Comparison of ENCODE assay signal across 21 cellular contexts in genomic region chr13:47120284-47120683, GRCh38.
DNase-seq lines count a peak whose midpoint lies in the region; ATAC-seq, FAIRE-seq and TF ChIP-seq lines count a peak whose summit lies in the region.
"Had no signal": no experiment of that assay in that cellular context is flagged by ENCODE, and none has a peak within 500 bp of the region (broad histone marks: within the 10 kb centered on the region; RNA-seq: fewer than 3 reads in every experiment).

No MANE protein-coding gene starts in this region.

- H3K4me1 Mint-ChIP-seq in GM23338 (peaks cover 29% of the 10 kb centered on the region), Caco-2 (ENCODE audit: low read depth, unreplicated experiment) (no peaks in the 10 kb centered on the region)
- H3K4me1 Mint-ChIP-seq: B cell had no signal

- H3K14ac ChIP-seq in H1 (ENCODE audit: insufficient read length) (no peak overlapping the region), trophoblast cell (ENCODE audit: low read length) (peak overlapping the region; percentile 62)

- no peak overlapping the region for H4K8ac ChIP-seq in H1 (ENCODE audit: extremely low read depth, insufficient read depth, low read length)
- H4K8ac ChIP-seq in trophoblast cell (ENCODE audit: low read depth, low read length): peak overlapping the region; percentile 81

- no peak overlapping the region for H3K4me3 ChIP-seq in GM23338
- H3K4me3 ChIP-seq in H1 (ENCODE audit: extremely low read depth in 1 of 4, insufficient read depth in 2 of 4, low read depth in 3 of 4, low read length in 4 of 4): no peak overlapping the region
- no peak overlapping the region for H3K4me3 ChIP-seq in trophoblast cell (ENCODE audit: low read depth, low read length)
- H3K4me3 ChIP-seq in Caco-2 (ENCODE audit: low read depth, low read length): no peak overlapping the region
- H3K4me3 ChIP-seq: A549, Peyer's patch had no signal

- H2AFZ ChIP-seq in GM23338 (peak overlapping the region; percentile 81; the same call in 1 of the 2 replicates), H1 (ENCODE audit: low read length) (0 out of 2 replicates have a peak overlapping the region, but pooled peaks have one; percentile 19), trophoblast cell (ENCODE audit: insufficient read depth, low read length, poor library complexity) (peak overlapping the region; percentile 59)

- H3K9me3 ChIP-seq in H1 (ENCODE audit: insufficient read depth in 2 of 2, low read depth in 1 of 2, low read length in 1 of 2) (no peaks in the 10 kb centered on the region), trophoblast cell (ENCODE audit: insufficient read depth, low read depth, low read length) (no peaks in the 10 kb centered on the region), Caco-2 (no peaks in the 10 kb centered on the region)
- H3K9me3 ChIP-seq: A549, Peyer's patch had no signal

- H3K4ac ChIP-seq in H1 (replicated peaks; ENCODE audit: insufficient read length, low read depth, low read length) (no peak overlapping the region), trophoblast cell (ENCODE audit: low read depth, low read length) (peak overlapping the region; percentile 7)

- no peak overlapping the region for H3K23ac ChIP-seq in H1 (ENCODE audit: insufficient read length)
- H3K23ac ChIP-seq in trophoblast cell (ENCODE audit: low read length): no peak overlapping the region

- H3K27ac Mint-ChIP-seq in GM23338: no peak overlapping the region; the same call in 1 of the 2 replicates
- no peak overlapping the region for H3K27ac Mint-ChIP-seq in Caco-2 (ENCODE audit: unreplicated experiment)
- H3K27ac Mint-ChIP-seq: B cell had no signal

- H3K18ac ChIP-seq in H1 (ENCODE audit: extremely low read depth, low read length) (no peak overlapping the region; the same call in 1 of the 2 replicates), trophoblast cell (ENCODE audit: low read length) (peak overlapping the region; percentile 89)

- H2BK120ac ChIP-seq in H1 (replicated peaks; ENCODE audit: low read depth, low read length): no peak overlapping the region
- H2BK120ac ChIP-seq in trophoblast cell (ENCODE audit: insufficient read depth, low read length, poor library complexity): peak overlapping the region; percentile 93

- H2BK15ac ChIP-seq in H1 (ENCODE audit: low read length): no peak overlapping the region

- H3K27me3 ChIP-seq in GM23338 (ENCODE audit: insufficient read depth) (no peaks in the 10 kb centered on the region), H1 (replicated peaks in 1 of 4; ENCODE audit: control insufficient read depth in 3 of 4, extremely low read depth in 1 of 4, insufficient read depth in 3 of 4, low read length in 3 of 4) (no peaks in the 10 kb centered on the region), trophoblast cell (ENCODE audit: insufficient read depth, low read length) (no peaks in the 10 kb centered on the region), Caco-2 (replicated peaks; ENCODE audit: control insufficient read depth, insufficient read depth, low read length) (no peaks in the 10 kb centered on the region)
- H3K27me3 ChIP-seq: Peyer's patch had no signal

- no peaks in the 10 kb centered on the region for H3K23me2 ChIP-seq in H1 (ENCODE audit: low read depth, low read length)

- H3K36me3 ChIP-seq in GM23338 (ENCODE audit: insufficient read depth) (no peaks in the 10 kb centered on the region), H1 (ENCODE audit: control insufficient read depth in 2 of 4, insufficient read depth in 4 of 4, low read length in 3 of 4) (no peaks in the 10 kb centered on the region), trophoblast cell (ENCODE audit: control insufficient read depth in 1 of 2, insufficient read depth in 2 of 2, low read length in 2 of 2) (no peaks in the 10 kb centered on the region), Caco-2 (ENCODE audit: control insufficient read depth, insufficient read depth, low read length) (no peaks in the 10 kb centered on the region)
- H3K36me3 ChIP-seq: Peyer's patch had no signal

- no peaks in the 10 kb centered on the region for H3K79me1 ChIP-seq in H1 (ENCODE audit: low read depth, low read length)
- H3K79me1 ChIP-seq in trophoblast cell (ENCODE audit: low read length): peaks cover 12% of the 10 kb centered on the region

- H2BK12ac ChIP-seq in H1 (ENCODE audit: low read depth, low read length) (peak overlapping the region; percentile 83; the same call in 1 of the 2 replicates), trophoblast cell (ENCODE audit: low read length) (peak overlapping the region; percentile 99)

- H2BK5ac ChIP-seq in H1 (ENCODE audit: low read depth, low read length): no peak overlapping the region
- H2BK5ac ChIP-seq in trophoblast cell (ENCODE audit: low read depth, low read length, poor library complexity): peak overlapping the region; percentile 89

- TF ChIP-seq POLR2A in H1 (IDR thresholded peaks at IDR 0.05; ENCODE audit: control extremely low read depth in 1 of 2, low read depth in 2 of 2, low read length in 2 of 2): no peak

- no peaks in the 10 kb centered on the region for H3F3A ChIP-seq in GM23338 (replicated peaks; ENCODE audit: low read depth)

- H3K4me2 ChIP-seq in GM23338 (0 out of 2 replicates have a peak overlapping the region, but pooled peaks have one; percentile 30), H1 (ENCODE audit: insufficient read depth in 1 of 2, low read depth in 2 of 2, low read length in 2 of 2) (no peak overlapping the region), trophoblast cell (ENCODE audit: low read length) (no peak overlapping the region)
- H3K4me2 ChIP-seq: A549 had no signal

- H3K27me3 Mint-ChIP-seq in GM23338 (ENCODE audit: insufficient read depth, low read depth, poor library complexity) (peaks cover 2% of the 10 kb centered on the region), Caco-2 (ENCODE audit: insufficient read depth, unreplicated experiment) (peaks cover 20% of the 10 kb centered on the region)
- H3K27me3 Mint-ChIP-seq: B cell had no signal

- H3K56ac ChIP-seq in H1 (replicated peaks; ENCODE audit: insufficient read length, low read depth, low read length): no peak overlapping the region

- H3K9ac ChIP-seq in H1 (replicated peaks in 1 of 4; ENCODE audit: extremely low read depth in 1 of 4, low read depth in 3 of 4, low read length in 3 of 4) (no peak overlapping the region), trophoblast cell (ENCODE audit: low read length) (no peak overlapping the region)

- H3K4me1 ChIP-seq in GM23338 (ENCODE audit: insufficient read depth) (peaks cover 19% of the 10 kb centered on the region), H1 (replicated peaks in 1 of 4; ENCODE audit: control insufficient read depth in 3 of 4, insufficient read depth in 4 of 4, low read length in 3 of 4) (peaks cover 0 to 4% (median 0%) of the 10 kb centered on the region in 4 experiments; a peak in 3 of 7 replicates), trophoblast cell (ENCODE audit: control insufficient read depth in 1 of 2, insufficient read depth in 2 of 2, low read length in 2 of 2) (peaks cover 9 to 15% of the 10 kb centered on the region in 2 experiments), Caco-2 (no peaks in the 10 kb centered on the region)
- H3K4me1 ChIP-seq: A549, Peyer's patch had no signal

- DNase-seq in GM23338 (ENCODE audit: low spot score): no peak
- DNase-seq in NCI-H82 (lab: John Stamatoyannopoulos, UW): peak; percentile 72
- no peak for DNase-seq in H1 (ENCODE audit: low read depth in 1 of 2, low spot score in 2 of 2)
- DNase-seq in trophoblast cell: no peak
- no peak for DNase-seq in Caco-2
- DNase-seq in DMS53 (lab: John Stamatoyannopoulos, UW): no peak
- DNase-seq: COR-L47, DMS 273 treated with DMSO at 0.1 percent for 48 hours, DND-41, KBM-7, NCI-H1092 treated with DMSO at 0.1 percent for 48 hours, NCI-H1436 treated with DMSO at 0.1 percent for 48 hours, NCI-H2029, NCI-H2227 treated with DMSO at 0.1 percent for 48 hours, NCI-H510A, Peyer's patch had no signal

- H2AK5ac ChIP-seq in H1 (ENCODE audit: low read depth, low read length): no peak overlapping the region
- H2AK5ac ChIP-seq in trophoblast cell (ENCODE audit: low read length): peak overlapping the region; percentile 98

- CTCF ChIA-PET in H1 (lab: Charles Lee; ENCODE audit: partially characterized antibody): interaction anchor here (1.3 to 1.4 kb wide), 2 partner anchors 18 to 157 kb away, joined by 3 to 4 read pairs; no protein-coding TSS in a partner anchor
- CTCF ChIA-PET in Caco-2 (lab: Charles Lee): no interaction called here

- no peak overlapping the region for H4K12ac ChIP-seq in trophoblast cell (ENCODE audit: low read depth, low read length)

- intact Hi-C loops in Caco-2 (cut with micrococcal nuclease; ENCODE audit: unreplicated experiment): no loop called here

- no peaks in the 10 kb centered on the region for H4K20me1 ChIP-seq in GM23338 (replicated peaks; ENCODE audit: insufficient read depth)
- H4K20me1 ChIP-seq in H1 (replicated peaks in 1 of 2; ENCODE audit: control insufficient read depth in 1 of 2, insufficient read depth in 2 of 2, low read length in 2 of 2): no peaks in the 10 kb centered on the region

- H2BK20ac ChIP-seq in H1 (ENCODE audit: low read length): peak overlapping the region; percentile 73; the same call in 1 of the 2 replicates

- H3K79me2 ChIP-seq in GM23338 (replicated peaks; ENCODE audit: insufficient read depth): no peaks in the 10 kb centered on the region
- no peaks in the 10 kb centered on the region for H3K79me2 ChIP-seq in H1 (ENCODE audit: control insufficient read depth in 1 of 2, insufficient read depth in 2 of 2, low read length in 2 of 2)
- peaks cover 2% of the 10 kb centered on the region for H3K79me2 ChIP-seq in trophoblast cell (ENCODE audit: control insufficient read depth, insufficient read depth, low read length, poor library complexity)

- H4K91ac ChIP-seq in H1 (replicated peaks; ENCODE audit: insufficient read length, low read length): no peak overlapping the region
- peak overlapping the region; percentile 97 for H4K91ac ChIP-seq in trophoblast cell (ENCODE audit: low read depth, low read length)

- no peak overlapping the region for H3K4me3 Mint-ChIP-seq in GM23338
- H3K4me3 Mint-ChIP-seq in Caco-2 (ENCODE audit: unreplicated experiment): no peak overlapping the region
- H3K4me3 Mint-ChIP-seq: B cell had no signal

- WGBS in H1 (ENCODE audit: extremely low coverage in 1 of 2, insufficient coverage in 1 of 2, insufficient read length in 1 of 2, insufficient replicate concordance in 2 of 2, low coverage in 1 of 2, low lambda C conversion rate in 2 of 2, missing lambda C conversion rate in 1 of 2), 2 experiments: 87% methylated on average over 5 of the region's 5 CpGs; no CpG with 5 or more reads in 1 of the 2 experiments
- WGBS in trophoblast cell (ENCODE audit: extremely low coverage, insufficient coverage, insufficient read length): no CpG with 5 or more reads among the region's 5 CpGs

- H3K9me3 Mint-ChIP-seq in GM23338 (peaks cover 2% of the 10 kb centered on the region; the same call in 1 of the 3 replicates), Caco-2 (ENCODE audit: unreplicated experiment) (no peaks in the 10 kb centered on the region)

- H4K5ac ChIP-seq in H1 (ENCODE audit: insufficient read length, low read depth, low read length): no peak overlapping the region

- ATAC-seq in GM23338 (no peak), HG02678 (IDR thresholded peaks at IDR 0.05; ENCODE audit: unreplicated experiment) (no peak), esophagus mucosa (no peak)
- ATAC-seq: A549 had no signal

- TF ChIP-seq CTCF in GM23338 (conservative IDR thresholded peaks at IDR 0.05; ENCODE audit: low read depth in 2 of 2) (no peak), H1 (IDR thresholded peaks at IDR 0.05; ENCODE audit: control extremely low read depth in 1 of 3, insufficient read depth in 1 of 3, low read depth in 1 of 3, low read length in 3 of 3) (no peak), Caco-2 (IDR thresholded peaks at IDR 0.05; ENCODE audit: insufficient read depth in 1 of 2, low read depth in 1 of 2, low read length in 1 of 2, severe bottlenecking in 1 of 2, unreplicated experiment in 1 of 2) (no peak)

- POLR2A ChIA-PET in H1 (lab: Charles Lee; ENCODE audit: partially characterized antibody) (no interaction called here), Caco-2 (lab: Charles Lee) (no interaction called here)

- no peak for FAIRE-seq in H1 (lab: Jason Lieb, UNC)
- FAIRE-seq: A549, GM12891 had no signal

- TF ChIP-seq RAD21 in H1 (IDR thresholded peaks at IDR 0.05 in 1 of 2, conservative IDR thresholded peaks at IDR 0.05 in 1 of 2; ENCODE audit: low read depth in 2 of 2, low read length in 2 of 2): no peak

- TF ChIP-seq EP300 in H1 (IDR thresholded peaks at IDR 0.05; ENCODE audit: borderline replicate concordance in 1 of 2, low read depth in 2 of 2, low read length in 2 of 2): no peak

- H3K9me2 ChIP-seq in GM23338 (ENCODE audit: insufficient read depth): no peaks in the 10 kb centered on the region

- H3K36me3 Mint-ChIP-seq in GM23338 (ENCODE audit: low read depth) (no peaks in the 10 kb centered on the region), Caco-2 (ENCODE audit: insufficient read depth, unreplicated experiment) (no peaks in the 10 kb centered on the region)

- H3K27ac ChIP-seq in GM23338 (ENCODE audit: low read depth) (no peak overlapping the region), H1 (ENCODE audit: low read depth, low read length) (no peak overlapping the region), trophoblast cell (ENCODE audit: low read depth, low read length) (peak overlapping the region; percentile 72)
- H3K27ac ChIP-seq: A549, Peyer's patch had no signal

- no TSS peak for BruUV-seq in Caco-2 (replicated peaks; lab: Mats Ljungman, UMichigan)

Comparison
In these comparisons a context has a peak if more than half of its experiments do, and no peak if none do; other contexts are left out.
1. H2AFZ ChIP-seq: peak in every context shown above with its lines; median percentile 81 in GM23338; 59 in trophoblast cell; 19 in H1.